In the genomic region with DNA sequence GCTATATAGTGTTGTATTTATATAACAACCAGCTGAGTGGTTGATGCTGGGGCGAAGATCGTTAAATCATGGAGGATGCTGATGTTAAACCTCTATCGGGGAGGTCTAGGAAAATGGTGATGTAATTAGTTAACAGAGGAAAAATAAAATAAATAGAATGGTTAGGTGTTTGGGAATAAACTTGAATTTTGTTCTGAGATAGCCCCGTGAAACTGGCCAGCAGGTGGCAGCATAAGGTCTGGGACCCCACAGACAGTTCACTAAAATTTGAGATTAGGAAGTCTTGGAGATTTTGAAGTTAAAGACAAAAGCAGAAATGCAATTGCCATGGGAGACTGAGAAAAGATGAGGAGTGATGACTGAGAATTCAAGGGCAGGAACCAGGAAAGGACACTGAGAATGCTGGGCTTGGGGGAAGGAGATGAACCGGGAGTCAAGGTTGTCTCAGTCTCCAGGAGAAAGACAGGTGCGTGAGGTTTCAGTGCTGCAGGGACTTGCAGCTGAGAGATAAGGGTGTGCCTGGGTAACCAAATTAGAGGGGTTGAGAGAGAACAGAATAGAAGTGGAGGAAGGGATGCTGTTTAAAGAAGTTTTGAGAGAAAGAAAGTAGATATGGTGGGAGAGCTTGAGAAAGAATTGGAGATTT, we compare ENCODE assay signal across 8 cellular contexts.
A peak's percentile ranks its signal among the peaks of the same experiment; 100 is the strongest.
DNase-seq lines count a peak whose midpoint lies in the region; TF ChIP-seq lines count a peak whose summit lies in the region.
"Not testable (repeated sequence)": the region's sequence is repeated elsewhere in the genome, so short reads cannot be mapped to it uniquely, and the experiment has no call there.

No MANE protein-coding gene starts in this region.

- H3K4me3 Mint-ChIP-seq in neural crest cell, result not testable (repeated sequence)

- CTCF ChIA-PET in HEK293 (lab: Yijun Ruan, JAX), result interaction anchor here (1.5 kb wide), 1 partner anchor 23 kb away, joined by 3 read pairs; no protein-coding TSS in a partner anchor

- not testable (repeated sequence) for H3K36me3 Mint-ChIP-seq in neural crest cell (ENCODE audit: low read depth)

- H3K27me3 ChIP-seq in WERI-Rb-1 (ENCODE audit: insufficient read depth, low read depth, severe bottlenecking), result not testable (repeated sequence)

- H3K4me3 ChIP-seq in HEK293 (ENCODE audit: low read depth, low read length); WERI-Rb-1 (ENCODE audit: low read depth, low read length); astrocyte of the cerebellum (ENCODE audit: low read depth, low read length): not testable (repeated sequence)

- not testable (repeated sequence) for H3K27ac ChIP-seq in HEK293 (ENCODE audit: extremely low read depth, low read depth, low read length); WERI-Rb-1

- not testable (repeated sequence) for H3K36me3 ChIP-seq in HEK293 (ENCODE audit: control insufficient read depth in 2 of 2, insufficient read depth in 1 of 2, low read length in 2 of 2); WERI-Rb-1

- H3K4me1 ChIP-seq in HEK293 (ENCODE audit: control insufficient read depth, insufficient read depth, low read length), result not testable (repeated sequence)

- H3K4me1 Mint-ChIP-seq in neural crest cell, result not testable (repeated sequence)

- not testable (repeated sequence) for H3K9me3 ChIP-seq in HEK293 (ENCODE audit: control insufficient read depth, insufficient read depth, low read depth, low read length); WERI-Rb-1 (ENCODE audit: severe bottlenecking)

- in situ Hi-C loops in astrocyte of the cerebellum (cut with HindIII; ENCODE audit: low sequenced_read_pairs), result not testable (repeated sequence)

- peaks cover 62% of the 10 kb centered on the region for H3K27me3 Mint-ChIP-seq in neural crest cell (ENCODE audit: low read depth)

- peak; percentile 54 for DNase-seq in DMS53 (lab: John Stamatoyannopoulos, UW)
- DNase-seq in NCI-H2196 (lab: John Stamatoyannopoulos, UW; ENCODE audit: unreplicated experiment), result peak; percentile 59
- peak; percentile 38 for DNase-seq in WERI-Rb-1
- DNase-seq in astrocyte of the cerebellum (ENCODE audit: low read depth), result not testable (repeated sequence)
- DNase-seq in head of caudate nucleus, result peak in 40 of 42 donors; percentile 4 to 79 (median 42)
- peak; percentile 53 for DNase-seq in neural crest cell (ENCODE audit: low read depth, low spot score)
- peak; percentile 30 for DNase-seq in superior temporal gyrus (ENCODE audit: extremely low spot score)

- intact Hi-C loops in head of caudate nucleus (cut with DNase I), result not testable (repeated sequence)

- not testable (repeated sequence) for H3K27ac Mint-ChIP-seq in neural crest cell (ENCODE audit: unreplicated experiment)

- not testable (repeated sequence) for H3K9me3 Mint-ChIP-seq in neural crest cell

- not testable (repeated sequence) for TF ChIP-seq CTCF in HEK293 (tag by site-specific recombination; IDR thresholded peaks at IDR 0.05)
- TF ChIP-seq CTCF in WERI-Rb-1 (IDR thresholded peaks at IDR 0.05; ENCODE audit: low read depth, low read length) (0 out of 2 replicates have a peak, but pooled peaks have one; percentile 26), astrocyte of the cerebellum (IDR thresholded peaks at IDR 0.05; ENCODE audit: low read depth, low read length, missing control alignments) (peak; percentile 58), neural crest cell (conservative IDR thresholded peaks at IDR 0.05) (peak; percentile 75)

- POLR2A ChIA-PET in HEK293 (lab: Yijun Ruan, JAX), result not testable (repeated sequence)

TF ChIP-seq in HEK293, 187 proteins besides CTCF, POLR2A, EP300 and RAD21:
- 0 out of 2 replicates have a peak, but pooled peaks have one; percentile 23 for TF ChIP-seq ZNF654 (tag by site-specific recombination; IDR thresholded peaks at IDR 0.05; ENCODE audit: low read depth)
